ENCODE assay signal across 1 cellular context in genomic region chr20:50491168-50491567, GRCh38.
TF ChIP-seq lines count a peak whose summit lies in the region.

No MANE protein-coding gene starts in this region.

TF ChIP-seq in PFSK-1, 5 proteins besides CTCF, POLR2A, EP300 and RAD21 (continued from another document):
- TF ChIP-seq REST (IDR thresholded peaks at IDR 0.05; ENCODE audit: insufficient read depth in 1 of 2, low read depth in 2 of 2, low read length in 2 of 2) (0 out of 4 replicates have a peak, but pooled peaks of 1 of the 2 experiments have one; percentile 20), FOXP2 (optimal IDR thresholded peaks at IDR 0.05; ENCODE audit: borderline replicate concordance, extremely low read depth, extremely low read length, insufficient read depth) (peak; percentile 34), POLR2AphosphoS5 (IDR thresholded peaks at IDR 0.05; ENCODE audit: low read depth, low read length) (no peak), SIN3A (IDR thresholded peaks at IDR 0.05; ENCODE audit: borderline replicate concordance, insufficient read depth, low read length) (no peak)
